Comparison of ENCODE assay signal across 8 cellular contexts in the genomic region with DNA sequence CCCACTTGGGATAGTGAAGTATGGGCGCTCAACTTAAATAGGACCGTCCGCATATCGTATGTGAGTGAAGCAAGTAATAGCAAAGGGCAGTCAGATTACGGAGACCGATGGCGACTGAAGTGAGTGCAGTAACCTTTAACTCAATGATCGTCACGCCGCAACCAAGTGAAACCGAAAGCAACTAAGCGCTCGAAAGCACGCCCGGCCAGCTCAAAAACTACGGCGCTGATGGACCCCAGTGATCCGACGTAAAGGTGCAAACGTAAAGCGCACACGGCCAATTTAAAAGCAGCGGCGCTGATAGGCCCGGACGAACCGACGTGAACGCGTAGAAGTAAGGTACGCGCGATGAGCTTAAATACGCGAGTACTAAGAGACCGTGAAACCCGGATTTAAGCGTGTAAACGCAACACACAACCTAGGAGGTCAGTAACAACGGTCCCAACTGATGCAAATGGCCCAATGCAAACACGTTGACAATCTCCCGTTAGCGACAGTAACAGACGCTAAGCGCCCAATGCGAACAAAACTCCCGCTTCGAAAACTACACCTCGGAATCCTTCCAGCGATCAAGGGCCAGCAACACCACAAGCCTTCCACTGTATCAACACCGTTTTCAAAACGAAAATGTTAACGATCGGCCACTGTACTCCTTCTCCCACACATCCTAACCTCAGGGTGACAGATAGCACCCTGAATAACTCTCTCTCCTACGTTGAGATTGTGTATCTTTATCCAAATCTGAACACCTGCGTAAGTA. TPM values are rescaled to one million over a fixed set of nuclear protein-coding genes. Genes with fewer than 3 reads are reported as not detected.
DNase-seq lines count a peak whose midpoint lies in the region; ATAC-seq, FAIRE-seq and TF ChIP-seq lines count a peak whose summit lies in the region.

No MANE protein-coding gene starts in this region.

- ATAC-seq in HG02943 (IDR thresholded peaks at IDR 0.05; ENCODE audit: low read depth, unreplicated experiment), result peak; percentile 52
- no peak for ATAC-seq in HG03108 (IDR thresholded peaks at IDR 0.05; ENCODE audit: unreplicated experiment)

- H3K27ac Mint-ChIP-seq in brain, result peak overlapping the region in 3 of 5 experiments; percentile 100

- DNase-seq in GM12892 (ENCODE audit: insufficient read length) (peak; percentile 62), NCI-H2081 treated with DMSO at 0.1 percent for 48 hours (lab: John Stamatoyannopoulos, UW) (peak; percentile 99), skeletal muscle cell (ENCODE audit: low read depth) (peak; percentile 100)

- peaks cover 35% of the 10 kb centered on the region for H3K27me3 ChIP-seq in iPS-15b (ENCODE audit: control insufficient read depth, insufficient read depth, low read length)

- H3K27me3 Mint-ChIP-seq in brain, result peaks cover 5% of the 10 kb centered on the region

- H3K9me3 ChIP-seq in iPS-15b (ENCODE audit: control insufficient read depth, insufficient read depth, low read length), result no peaks in the 10 kb centered on the region

- TF ChIP-seq POLR2A in GM12892 (IDR thresholded peaks at IDR 0.05; ENCODE audit: low read depth, low read length), result peak; percentile 100

- H3K4me3 Mint-ChIP-seq in brain, result peak overlapping the region in 3 of 5 experiments; percentile 82 to 94 (median 83)

- peaks cover 33% of the 10 kb centered on the region for H3K36me3 Mint-ChIP-seq in brain

- peaks cover 0 to 34% (median 0%) of the 10 kb centered on the region in 5 experiments for H3K9me3 Mint-ChIP-seq in brain

- H3K4me1 Mint-ChIP-seq in brain, result peaks cover 22% of the 10 kb centered on the region

- no peak for TF ChIP-seq CTCF in brain (conservative IDR thresholded peaks at IDR 0.05)

- H3K4me3 ChIP-seq in iPS-15b (ENCODE audit: low read depth, low read length) (peak overlapping the region; percentile 5), skeletal muscle cell (ENCODE audit: low read depth, low read length) (peak overlapping the region; percentile 43)

- H3K4me1 ChIP-seq in iPS-15b (ENCODE audit: control insufficient read depth, insufficient read depth, low read length), result peaks cover 1% of the 10 kb centered on the region

- no peaks in the 10 kb centered on the region for H3K36me3 ChIP-seq in iPS-15b (ENCODE audit: control insufficient read depth, insufficient read depth, low read length)

- FAIRE-seq in GM12892 (lab: Jason Lieb, UNC) (peak; percentile 93), TTC549 (lab: Jason Lieb, UNC) (peak; percentile 80)

- H3K9ac ChIP-seq in iPS-15b (ENCODE audit: low read depth, low read length), result peak overlapping the region; percentile 63

RNA-seq across cellular contexts. Expression of a gene that starts 37.9 kb away (rescaled TPM):
- 2.2 TPM for polyA plus RNA-seq in GM12892 (2012; ENCODE audit: missing spikeins)
- polyA plus RNA-seq in brain (ENCODE audit: insufficient read depth, low read depth, low replicate concordance), result 9.2 TPM
